Comparison of ENCODE assay signal across 1 cellular context in genomic region chr16:11658896-11659708, GRCh38.
TF ChIP-seq lines count a peak whose summit lies in the region.

No MANE protein-coding gene starts in this region.

TF ChIP-seq in H1, 55 proteins besides CTCF, POLR2A, EP300 and RAD21:
- no peak for TF ChIP-seq JUN (IDR thresholded peaks at IDR 0.05; ENCODE audit: low read depth, low read length)
- TF ChIP-seq, protein P1, sequence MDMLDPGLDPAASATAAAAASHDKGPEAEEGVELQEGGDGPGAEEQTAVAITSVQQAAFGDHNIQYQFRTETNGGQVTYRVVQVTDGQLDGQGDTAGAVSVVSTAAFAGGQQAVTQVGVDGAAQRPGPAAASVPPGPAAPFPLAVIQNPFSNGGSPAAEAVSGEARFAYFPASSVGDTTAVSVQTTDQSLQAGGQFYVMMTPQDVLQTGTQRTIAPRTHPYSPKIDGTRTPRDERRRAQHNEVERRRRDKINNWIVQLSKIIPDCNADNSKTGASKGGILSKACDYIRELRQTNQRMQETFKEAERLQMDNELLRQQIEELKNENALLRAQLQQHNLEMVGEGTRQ (IDR thresholded peaks at IDR 0.05; ENCODE audit: low read length), result no peak
- TF ChIP-seq CBX5 (IDR thresholded peaks at IDR 0.05; ENCODE audit: low read depth, low read length), result no peak
- no peak for TF ChIP-seq NANOG (IDR thresholded peaks at IDR 0.05; ENCODE audit: insufficient read depth, low read depth, low read length, poor library complexity, severe bottlenecking)
- TF ChIP-seq POU5F1 (IDR thresholded peaks at IDR 0.05; ENCODE audit: low read depth, low read length), result no peak
- TF ChIP-seq GTF2F1 (IDR thresholded peaks at IDR 0.05; ENCODE audit: borderline replicate concordance, low read depth, low read length), result no peak
- no peak for TF ChIP-seq HDAC2 (IDR thresholded peaks at IDR 0.05; ENCODE audit: borderline replicate concordance in 1 of 2, low read depth in 2 of 2, low read length in 2 of 2)
- TF ChIP-seq FOSL1 (IDR thresholded peaks at IDR 0.05; ENCODE audit: insufficient read depth, low read depth, low read length), result no peak
- TF ChIP-seq JUND (IDR thresholded peaks at IDR 0.05; ENCODE audit: low read length), result no peak
- no peak for TF ChIP-seq CTBP2 (IDR thresholded peaks at IDR 0.05; ENCODE audit: borderline replicate concordance, insufficient read depth, insufficient read length, low read length)
- no peak for TF ChIP-seq RXRA (IDR thresholded peaks at IDR 0.05; ENCODE audit: insufficient read depth, low read depth, low read length)
- TF ChIP-seq SRF (IDR thresholded peaks at IDR 0.05; ENCODE audit: low read depth, low read length), result no peak
- no peak for TF ChIP-seq PHF8 (conservative IDR thresholded peaks at IDR 0.05; ENCODE audit: low read depth, low read length)
- no peak for TF ChIP-seq CREB1 (IDR thresholded peaks at IDR 0.05)
